8 cellular contexts compared by ENCODE assay signal in genomic region chr19:6738726-6739389, GRCh38. TPM values are rescaled to one million over a fixed set of nuclear protein-coding genes. Genes with fewer than 3 reads are reported as not detected.
A peak's percentile ranks its signal among the peaks of the same experiment; 100 is the strongest.
DNase-seq lines count a peak whose midpoint lies in the region; ATAC-seq and TF ChIP-seq lines count a peak whose summit lies in the region.

No MANE protein-coding gene starts in this region.

- peak overlapping the region; percentile 82 for H3K27ac Mint-ChIP-seq in activated naive CD4-positive, alpha-beta T cell treated with anti-CD3 and anti-CD28 coated beads, Interleukin-2, amount 50 U/mL, for 24 hours

- H3K36me3 ChIP-seq in hepatocyte (replicated peaks; ENCODE audit: insufficient read depth, low read depth) (no peaks in the 10 kb centered on the region), skeletal muscle tissue (ENCODE audit: control insufficient read depth in 3 of 3, insufficient read depth in 3 of 3, low read length in 3 of 3) (peaks cover 15 to 18% (median 17%) of the 10 kb centered on the region in 3 donors)

- H3K36me3 Mint-ChIP-seq in activated naive CD4-positive, alpha-beta T cell treated with anti-CD3 and anti-CD28 coated beads, Interleukin-2, amount 50 U/mL, for 24 hours: peaks cover 3% of the 10 kb centered on the region

- H3K27me3 ChIP-seq in hepatocyte: no peaks in the 10 kb centered on the region
- H3K27me3 ChIP-seq in skeletal muscle tissue (ENCODE audit: control insufficient read depth in 3 of 3, insufficient read depth in 3 of 3, low read length in 3 of 3): no peaks in the 10 kb centered on the region

- TF ChIP-seq POLR2A in GM18505 (IDR thresholded peaks at IDR 0.05; ENCODE audit: borderline replicate concordance, extremely low read depth, insufficient read depth, insufficient read length): no peak

- peak overlapping the region; percentile 73 to 85 (median 83) for H3K9ac ChIP-seq in skeletal muscle tissue (ENCODE audit: low read depth in 1 of 3, low read length in 3 of 3)

- H3K9me3 Mint-ChIP-seq in activated naive CD4-positive, alpha-beta T cell treated with anti-CD3 and anti-CD28 coated beads, Interleukin-2, amount 50 U/mL, for 24 hours: no peaks in the 10 kb centered on the region

- no peak for ATAC-seq in GM18505 (IDR thresholded peaks at IDR 0.05; ENCODE audit: unreplicated experiment)

- H3K4me1 Mint-ChIP-seq in activated naive CD4-positive, alpha-beta T cell treated with anti-CD3 and anti-CD28 coated beads, Interleukin-2, amount 50 U/mL, for 24 hours: peaks cover 34% of the 10 kb centered on the region

- no peaks in the 10 kb centered on the region for H3K27me3 Mint-ChIP-seq in activated naive CD4-positive, alpha-beta T cell treated with anti-CD3 and anti-CD28 coated beads, Interleukin-2, amount 50 U/mL, for 24 hours

- H3K79me2 ChIP-seq in hepatocyte: peaks cover 42% of the 10 kb centered on the region

- H4K20me1 ChIP-seq in hepatocyte (ENCODE audit: insufficient read depth, poor library complexity, severe bottlenecking): peaks cover 5% of the 10 kb centered on the region

- peak overlapping the region; percentile 86 for H3K4me2 ChIP-seq in hepatocyte

- TF ChIP-seq CTCF in hepatocyte (IDR thresholded peaks at IDR 0.05; ENCODE audit: poor library complexity): no peak

- H3K4me3 Mint-ChIP-seq in activated naive CD4-positive, alpha-beta T cell treated with anti-CD3 and anti-CD28 coated beads, Interleukin-2, amount 50 U/mL, for 24 hours: peak overlapping the region; percentile 88

- H3K9me3 ChIP-seq in hepatocyte (ENCODE audit: low read depth) (no peaks in the 10 kb centered on the region), skeletal muscle tissue (ENCODE audit: control insufficient read depth in 3 of 3, low read length in 3 of 3) (no peaks in the 10 kb centered on the region)

- peak overlapping the region; percentile 81 for H2AFZ ChIP-seq in hepatocyte

- DNase-seq in Ammon's horn (ENCODE audit: low spot score) (peak; percentile 23), LHCN-M2 (ENCODE audit: low read depth) (peak; percentile 10), hepatocyte (ENCODE audit: low spot score) (peak; percentile 81), posterior vena cava (ENCODE audit: low spot score) (no peak), cerebellar cortex (ENCODE audit: low spot score) (no peak)

- H3K27ac ChIP-seq in hepatocyte (peak overlapping the region; percentile 98), skeletal muscle tissue (ENCODE audit: low read depth, low read length) (peak overlapping the region; percentile 99)

- 12% methylated on average over 26 of the region's 26 CpGs for WGBS in hepatocyte (ENCODE audit: low lambda C conversion rate, missing lambda C conversion rate)

- H3K9me2 ChIP-seq in hepatocyte (replicated peaks; ENCODE audit: insufficient read depth): no peaks in the 10 kb centered on the region

- intact Hi-C loops in posterior vena cava (cut with DNase I): loop anchor here in 1 of 2 donors (1.0 kb wide), 1 partner anchor 19 kb away; no protein-coding TSS in a partner anchor

- H3K4me3 ChIP-seq in hepatocyte: peak overlapping the region; percentile 17
- peak overlapping the region; percentile 59 to 76 (median 66) for H3K4me3 ChIP-seq in skeletal muscle tissue (ENCODE audit: low read length in 3 of 3)

- peaks cover 39% of the 10 kb centered on the region for H3K4me1 ChIP-seq in hepatocyte (ENCODE audit: insufficient read depth)
- H3K4me1 ChIP-seq in skeletal muscle tissue (ENCODE audit: control insufficient read depth in 3 of 3, insufficient read depth in 3 of 3, low read length in 3 of 3): peaks cover 48 to 57% (median 49%) of the 10 kb centered on the region in 3 donors

RNA-seq across cellular contexts. Expression of gene TRIP10, which starts 0.6 kb away (rescaled TPM):
- total RNA-seq in LHCN-M2 (2014; rRNA removed) (45.6 and 49.1 TPM in 2 replicates), hepatocyte (48.8 and 50.5 TPM in 2 replicates), skeletal muscle tissue (32.9 TPM), posterior vena cava (10 to 100 TPM; 83.2 to 92.6 TPM)
- polyA plus RNA-seq in LHCN-M2 (2012): 45.8 TPM
- polyA plus RNA-seq in hepatocyte: 79.5 and 85.7 TPM in 2 replicates

RNA-seq across cellular contexts. Expression of gene GPR108, which starts 1.5 kb away (rescaled TPM):
- total RNA-seq in LHCN-M2 (2014; rRNA removed) (47.6 and 55.9 TPM in 2 replicates), hepatocyte (59.0 and 66.6 TPM in 2 replicates), skeletal muscle tissue (14.6 TPM), posterior vena cava (10 to 100 TPM; 39.3 to 43.4 TPM)
- polyA plus RNA-seq in LHCN-M2 (2012): 43.4 TPM
- 120 TPM in 2 replicates for polyA plus RNA-seq in hepatocyte

RNA-seq across cellular contexts. Expression of gene C3, which starts 18.4 kb away (rescaled TPM):
- total RNA-seq in LHCN-M2 (2014; rRNA removed): 0.71 and 1.1 TPM in 2 replicates
- polyA plus RNA-seq in LHCN-M2 (2012): 7.1 TPM
- total RNA-seq in hepatocyte: 563 and 814 TPM in 2 replicates
- polyA plus RNA-seq in hepatocyte: 493 and 556 TPM in 2 replicates
- total RNA-seq in skeletal muscle tissue: 71.5 TPM
- total RNA-seq in posterior vena cava: 1,000 to 10,000 TPM in 1 of 2 donors, 100 to 1,000 TPM in 1; 929 to 2,763 TPM

RNA-seq across cellular contexts. Expression of gene SH2D3A, which starts 28.4 kb away (rescaled TPM):
- not detected in 2 replicates for total RNA-seq in LHCN-M2 (2014; rRNA removed)
- polyA plus RNA-seq in LHCN-M2 (2012): 0.40 TPM
- 14.8 and 18.9 TPM in 2 replicates for total RNA-seq in hepatocyte
- 19.6 and 26.0 TPM in 2 replicates for polyA plus RNA-seq in hepatocyte
- not detected for total RNA-seq in skeletal muscle tissue
- under 1 TPM; 0.37 to 0.52 TPM for total RNA-seq in posterior vena cava

RNA-seq across cellular contexts. Expression of gene VAV1, which starts 33.6 kb away (rescaled TPM):
- not detected in 2 replicates for total RNA-seq in LHCN-M2 (2014; rRNA removed)
- not detected for polyA plus RNA-seq in LHCN-M2 (2012)
- total RNA-seq in hepatocyte: 0.23 and 0.32 TPM in 2 replicates
- polyA plus RNA-seq in hepatocyte: not detected in 2 replicates
- total RNA-seq in skeletal muscle tissue: 4.7 TPM
- 1 to 10 TPM; 6.4 to 7.8 TPM for total RNA-seq in posterior vena cava

Comparison
In these comparisons a context has a peak if more than half of its experiments do, and no peak if none do; other contexts are left out.
1. DNase-seq: peak in Ammon's horn (single experiment), LHCN-M2 (single experiment) and hepatocyte (single experiment); none in posterior vena cava (single experiment) and cerebellar cortex (single experiment).
2. RNA of gene C3, which starts 18.4 kb away (total RNA-seq): 929 to 2,763 TPM in posterior vena cava, 563 to 814 TPM in hepatocyte and 71.5 TPM in skeletal muscle tissue (single experiment); 0.71 to 1.1 TPM in LHCN-M2; every median in the first group is over 10 times any median in the second.